In genomic region chr20:16301981-16302380, GRCh38 we compare ENCODE assay signal across 30 cellular contexts.
"Had no signal": no experiment of that assay in that cellular context is flagged by ENCODE, and none has a peak within 500 bp of the region (broad histone marks: within the 10 kb centered on the region; RNA-seq: fewer than 3 reads in every experiment).

No MANE protein-coding gene starts in this region.

- H3K4me3 ChIP-seq: left lung, lower lobe of right lung, pancreas, prostate gland, spleen, suprapubic skin, thoracic aorta, tibial artery, upper lobe of right lung had no signal

- H3K27me3 ChIP-seq: left lung, pancreas, spleen, suprapubic skin, tibial artery, upper lobe of right lung had no signal

- H3K36me3 Mint-ChIP-seq: stimulated activated effector memory CD8-positive, alpha-beta T cell treated with anti-CD3 and anti-CD28 coated beads, Interleukin-12 subunit alpha, Interleukin-12 subunit beta, amount 100 ng/mL, for 72 hours had no signal

- H3K27ac ChIP-seq: left lung, lower lobe of right lung, pancreas, prostate gland, spleen, suprapubic skin, thoracic aorta, tibial artery, upper lobe of right lung had no signal

- H3K9me3 ChIP-seq: pancreas, prostate gland had no signal

- H3K4me3 Mint-ChIP-seq: naive thymus-derived CD8-positive, alpha-beta T cell; nephron; neural crest cell; stimulated activated effector memory CD8-positive, alpha-beta T cell treated with anti-CD3 and anti-CD28 coated beads, Interleukin-12 subunit alpha, Interleukin-12 subunit beta, amount 100 ng/mL, for 72 hours; stimulated activated naive CD8-positive, alpha-beta T cell treated with anti-CD3 and anti-CD28 coated beads, Interleukin-15, Interleukin-2, amounts not matched to agents 100 ng/mL and 50 ng/mL, for 24 hours had no signal

- FAIRE-seq: islet of Langerhans, kidney, pancreas, small intestine, urothelium cell line had no signal

- H3K36me3 ChIP-seq: left lung, lower lobe of right lung, pancreas, prostate gland, thoracic aorta, upper lobe of right lung had no signal

- H3K27ac Mint-ChIP-seq: naive thymus-derived CD8-positive, alpha-beta T cell; nephron; stimulated activated effector memory CD8-positive, alpha-beta T cell treated with anti-CD3 and anti-CD28 coated beads, Interleukin-12 subunit alpha, Interleukin-12 subunit beta, amount 100 ng/mL, for 72 hours; stimulated activated naive CD8-positive, alpha-beta T cell treated with anti-CD3 and anti-CD28 coated beads, Interleukin-15, Interleukin-2, amounts not matched to agents 100 ng/mL and 50 ng/mL, for 24 hours had no signal

- H3K4me1 Mint-ChIP-seq: nephron; neural crest cell; stimulated activated effector memory CD8-positive, alpha-beta T cell treated with anti-CD3 and anti-CD28 coated beads, Interleukin-12 subunit alpha, Interleukin-12 subunit beta, amount 100 ng/mL, for 72 hours had no signal

- H3K27me3 Mint-ChIP-seq: naive thymus-derived CD8-positive, alpha-beta T cell; stimulated activated naive CD8-positive, alpha-beta T cell treated with anti-CD3 and anti-CD28 coated beads, Interleukin-15, Interleukin-2, amounts not matched to agents 100 ng/mL and 50 ng/mL, for 24 hours had no signal

- DNase-seq: hippocampal formation; kidney; left colon; left lung; lower lobe of right lung; mammary epithelial cell; mesenchymal stem cell; naive thymus-derived CD8-positive, alpha-beta T cell; nucleus accumbens; pancreas; posterior cingulate gyrus; retina; right cardiac atrium; small intestine; spleen; stimulated activated CD4-positive, alpha-beta T cell treated with anti-CD3 and anti-CD28 coated beads, Interleukin-4, amount 100 ng/mL, for 24 hours; stimulated activated naive CD4-positive, alpha-beta T cell; tibial artery; trophoblast cell; upper lobe of right lung had no signal

- H3K4me1 ChIP-seq: left lung, lower lobe of right lung, pancreas, prostate gland, spleen, suprapubic skin, tibial artery, upper lobe of right lung had no signal

- ATAC-seq: left colon; left lung; lower lobe of right lung; naive thymus-derived CD8-positive, alpha-beta T cell; pancreas; right cardiac atrium; sciatic nerve; stimulated activated effector memory CD8-positive, alpha-beta T cell treated with anti-CD3 and anti-CD28 coated beads, Interleukin-12 subunit alpha, Interleukin-12 subunit beta, amount 100 ng/mL, for 72 hours; upper lobe of right lung had no signal
